19 cellular contexts compared by ENCODE assay signal in genomic region chr7:39238209-39238869, GRCh38.
"Had no signal": no experiment of that assay in that cellular context is flagged by ENCODE, and none has a peak within 500 bp of the region (broad histone marks: within the 10 kb centered on the region; RNA-seq: fewer than 3 reads in every experiment).

No MANE protein-coding gene starts in this region.

- H3K36me3 ChIP-seq: brain microvascular endothelial cell, right atrium auricular region, suprapubic skin had no signal

- H3K9me3 Mint-ChIP-seq: activated naive CD8-positive, alpha-beta T cell treated with anti-CD3 and anti-CD28 coated beads, Interleukin-2, amount 10 ng/mL, durations not matched to agents 7 days and 5 days had no signal

- H3K27me3 ChIP-seq: brain microvascular endothelial cell, foreskin keratinocyte, right atrium auricular region, suprapubic skin had no signal

- H3K4me3 ChIP-seq: right atrium auricular region, skin epidermis, suprapubic skin had no signal

- DNase-seq: activated naive CD4-positive, alpha-beta T cell; activated naive CD8-positive, alpha-beta T cell treated with anti-CD3 and anti-CD28 coated beads, Interleukin-2, amount 10 ng/mL, durations not matched to agents 7 days and 5 days; activated T-cell treated with anti-CD3 and anti-CD28 coated beads for 4 hours; anterior cingulate cortex; brain microvascular endothelial cell; effector memory CD4-positive, alpha-beta T cell; foreskin keratinocyte; head of caudate nucleus; immature natural killer cell; mesendoderm; nephron progenitor cell; occipital lobe; stimulated activated naive CD8-positive, alpha-beta T cell treated with anti-CD3 and anti-CD28 coated beads, Interleukin-15, Interleukin-2, amounts not matched to agents 100 U/mL and 50 U/mL, for 24 hours; trophoblast cell had no signal

- H3K9me3 ChIP-seq: right atrium auricular region, suprapubic skin had no signal

- H3K4me1 ChIP-seq: foreskin keratinocyte, right atrium auricular region, suprapubic skin had no signal

- H3K36me3 Mint-ChIP-seq: activated naive CD8-positive, alpha-beta T cell treated with anti-CD3 and anti-CD28 coated beads, Interleukin-2, amount 10 ng/mL, durations not matched to agents 7 days and 5 days; immature natural killer cell had no signal

- H3K27ac ChIP-seq: brain microvascular endothelial cell, foreskin keratinocyte, right atrium auricular region, skin epidermis, suprapubic skin had no signal

- H3K4me3 Mint-ChIP-seq: activated naive CD8-positive, alpha-beta T cell treated with anti-CD3 and anti-CD28 coated beads, Interleukin-2, amount 10 ng/mL, durations not matched to agents 7 days and 5 days; central memory CD8-positive, alpha-beta T cell; immature natural killer cell; nephron progenitor cell had no signal

- H3K4me1 Mint-ChIP-seq: activated naive CD8-positive, alpha-beta T cell treated with anti-CD3 and anti-CD28 coated beads, Interleukin-2, amount 10 ng/mL, durations not matched to agents 7 days and 5 days; central memory CD8-positive, alpha-beta T cell; immature natural killer cell had no signal

- H3K27ac Mint-ChIP-seq: activated naive CD8-positive, alpha-beta T cell treated with anti-CD3 and anti-CD28 coated beads, Interleukin-2, amount 10 ng/mL, durations not matched to agents 7 days and 5 days; immature natural killer cell; nephron progenitor cell had no signal

- ATAC-seq: activated CD4-positive, CD25-positive, alpha-beta regulatory T cell treated with anti-CD3 and anti-CD28 coated beads, Interleukin-2, amount 50 U/mL, for 24 hours; foreskin keratinocyte; stimulated activated naive CD8-positive, alpha-beta T cell treated with anti-CD3 and anti-CD28 coated beads, Interleukin-15, Interleukin-2, amounts not matched to agents 100 U/mL and 50 U/mL, for 24 hours had no signal
